Comparison of ENCODE assay signal across 12 cellular contexts in the genomic region with DNA sequence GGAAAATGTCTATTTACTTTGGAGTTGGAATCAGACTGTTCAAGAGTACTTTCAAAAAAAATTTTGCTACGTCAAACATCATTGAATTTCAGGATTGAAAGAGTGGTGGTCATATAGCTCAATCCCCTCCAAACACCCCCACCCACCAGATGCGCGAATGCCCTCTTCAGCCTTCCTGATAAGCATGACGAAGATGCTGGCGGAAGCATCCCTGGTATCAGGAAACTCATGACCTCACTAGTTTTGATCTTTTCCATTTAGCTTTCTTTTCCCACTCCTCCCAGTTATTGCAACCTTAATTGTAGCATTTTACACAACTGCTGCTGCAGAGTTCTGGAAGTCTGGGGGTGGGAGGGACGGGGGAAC.
A peak's percentile ranks its signal among the peaks of the same experiment; 100 is the strongest.
DNase-seq lines count a peak whose midpoint lies in the region; ATAC-seq, FAIRE-seq and TF ChIP-seq lines count a peak whose summit lies in the region.
"Had no signal": no experiment of that assay in that cellular context is flagged by ENCODE, and none has a peak within 500 bp of the region (broad histone marks: within the 10 kb centered on the region; RNA-seq: fewer than 3 reads in every experiment).

No MANE protein-coding gene starts in this region.

- peaks cover 8% of the 10 kb centered on the region for H3K36me3 Mint-ChIP-seq in T-cell

- peaks cover 0 to 3% (median 0%) of the 10 kb centered on the region in 3 donors for H3K9me3 Mint-ChIP-seq in T-cell
- H3K9me3 Mint-ChIP-seq: T-helper 1 cell treated with Interleukin-12 subunit alpha and Interleukin-12 subunit beta and Interleukin-4 antibody, amounts not matched to agents 30 μg/mL and 1 μg/mL, for 36 hours had no signal

- peak overlapping the region; percentile 13 to 48 (median 37) for H3K4me3 Mint-ChIP-seq in T-cell
- H3K4me3 Mint-ChIP-seq: T-helper 1 cell treated with Interleukin-12 subunit alpha and Interleukin-12 subunit beta and Interleukin-4 antibody, amounts not matched to agents 30 μg/mL and 1 μg/mL, for 36 hours had no signal

- TF ChIP-seq CTCF in AG09309 (IDR thresholded peaks at IDR 0.05; ENCODE audit: control insufficient read depth, insufficient read depth, low read depth, low read length, missing control alignments): no peak
- no peak for TF ChIP-seq CTCF in fibroblast of the aortic adventitia (IDR thresholded peaks at IDR 0.05; ENCODE audit: insufficient read depth, low read length)
- no peak for TF ChIP-seq CTCF in pancreas (IDR thresholded peaks at IDR 0.05)

- intact Hi-C loops in pancreas (cut with DNase I): no loop called here

- H3K4me1 ChIP-seq in pancreas: peaks cover 0 to 8% (median 5%) of the 10 kb centered on the region in 3 donors

- FAIRE-seq in pancreas (lab: Jason Lieb, UNC): no peak
- FAIRE-seq: GM19239, islet of Langerhans had no signal

- no peak overlapping the region for H3K27ac Mint-ChIP-seq in T-cell
- H3K27ac Mint-ChIP-seq: T-helper 1 cell treated with Interleukin-12 subunit alpha and Interleukin-12 subunit beta and Interleukin-4 antibody, amounts not matched to agents 30 μg/mL and 1 μg/mL, for 36 hours had no signal

- H3K36me3 ChIP-seq in pancreas: no peaks in the 10 kb centered on the region

- no peak for ATAC-seq in T-cell (replicated peaks in 1 of 4)
- ATAC-seq in pancreas: peak in 1 of 4 donors; percentile 23
- ATAC-seq in GM18498 (IDR thresholded peaks at IDR 0.05; ENCODE audit: unreplicated experiment): no peak
- no peak for ATAC-seq in HG03097 (IDR thresholded peaks at IDR 0.05; ENCODE audit: low FRiP score, unreplicated experiment)

- CTCF ChIA-PET in T-cell (lab: Charles Lee): interaction anchor here in 1 of 2 donors (0.6 to 0.7 kb wide), 2 partner anchors 11 to 14 kb away, joined by 3 read pairs; no protein-coding TSS in a partner anchor

- no peak overlapping the region for H3K27ac ChIP-seq in pancreas

- no peaks in the 10 kb centered on the region for H3K9me3 ChIP-seq in pancreas

- WGBS in pancreas, 2 donors: 15 to 29% methylated on average over 6 of the region's 6 CpGs

- peaks cover 0 to 21% (median 0%) of the 10 kb centered on the region in 4 donors for H3K27me3 ChIP-seq in pancreas

- H3K27me3 Mint-ChIP-seq in T-cell: peaks cover 40 to 44% of the 10 kb centered on the region in 2 donors

- POLR2A ChIA-PET in T-cell (lab: Charles Lee): no interaction called here

- H3K4me3 ChIP-seq in AG09309 (ENCODE audit: control insufficient read depth, low read depth, low read length): peak overlapping the region; percentile 57
- peak overlapping the region; percentile 58 for H3K4me3 ChIP-seq in fibroblast of the aortic adventitia (ENCODE audit: low read depth, low read length)
- H3K4me3 ChIP-seq in pancreas: peak overlapping the region; percentile 10 to 56 (median 36)

- peaks cover 0 to 8% (median 7%) of the 10 kb centered on the region in 3 donors for H3K4me1 Mint-ChIP-seq in T-cell

- DNase-seq in AG09309 (ENCODE audit: low read depth) (no peak), T-cell (no peak), fibroblast of the aortic adventitia (ENCODE audit: low read depth) (no peak), pancreas (no peak), anterior cingulate cortex (lab: John Stamatoyannopoulos, UW) (no peak), 8988T (no peak)
- DNase-seq: NCI-H1436 treated with DMSO at 0.1 percent for 48 hours had no signal
